Comparison of ENCODE assay signal across 13 cellular contexts in genomic region chr2:47259829-47260228, GRCh38.
"Had no signal": no experiment of that assay in that cellular context is flagged by ENCODE, and none has a peak within 500 bp of the region (broad histone marks: within the 10 kb centered on the region; RNA-seq: fewer than 3 reads in every experiment).

No MANE protein-coding gene starts in this region.

- ATAC-seq: activated CD8-positive, alpha-beta T cell treated with anti-CD3 and anti-CD28 coated beads, Interleukin-2, amount 10 ng/mL, durations not matched to agents 7 days and 5 days; foreskin keratinocyte; stimulated activated naive B cell treated with anti-CD40 and anti-IgM and Interleukin-4, amounts not matched to agents 10 μg/mL and 1 μg/mL and 100 μg/mL, for 72 hours had no signal

- DNase-seq: activated B cell treated with CpG ODN at 0.5 μM for 24 hours; activated CD4-positive, alpha-beta T cell treated with anti-CD3 and anti-CD28 coated beads, Interleukin-2, amount 10 ng/mL, durations not matched to agents 24 days and 14 days; activated CD8-positive, alpha-beta T cell treated with anti-CD3 and anti-CD28 coated beads, Interleukin-2, amount 10 ng/mL, durations not matched to agents 7 days and 5 days; activated naive CD4-positive, alpha-beta T cell treated with anti-CD3 and anti-CD28 coated beads for 36 hours; activated T-cell treated with anti-CD3 and anti-CD28 coated beads, Interleukin-2, amount 50 U/mL, for 24 hours; caudate nucleus; foreskin keratinocyte; nephron progenitor cell; retina; stimulated activated naive B cell treated with anti-CD40 and anti-IgM and Interleukin-4, amounts not matched to agents 10 μg/mL and 1 μg/mL and 100 μg/mL, for 72 hours had no signal

- H3K4me1 ChIP-seq: foreskin keratinocyte had no signal

- H3K4me3 ChIP-seq: hepatocyte, lung, thoracic aorta had no signal

- H3K27me3 ChIP-seq: foreskin keratinocyte, hepatocyte had no signal

- H3K36me3 ChIP-seq: thoracic aorta had no signal

- H3K9me3 ChIP-seq: thoracic aorta had no signal

- H3K27ac ChIP-seq: foreskin keratinocyte, hepatocyte, thoracic aorta had no signal
